ENCODE assay signal across 30 cellular contexts in genomic region chr1:223487514-223488259, GRCh38.
A peak's percentile ranks its signal among the peaks of the same experiment; 100 is the strongest.
DNase-seq lines count a peak whose midpoint lies in the region; ATAC-seq and TF ChIP-seq lines count a peak whose summit lies in the region.
"Had no signal": no experiment of that assay in that cellular context is flagged by ENCODE, and none has a peak within 500 bp of the region (broad histone marks: within the 10 kb centered on the region; RNA-seq: fewer than 3 reads in every experiment).

No MANE protein-coding gene starts in this region.

- ATAC-seq in HG03135 (IDR thresholded peaks at IDR 0.05; ENCODE audit: unreplicated experiment) (no peak), left ventricle myocardium superior (no peak)
- ATAC-seq: activated CD4-positive, CD25-positive, alpha-beta regulatory T cell treated with anti-CD3 and anti-CD28 coated beads, Interleukin-2, amount 50 U/mL, for 24 hours had no signal

- H3K9me3 Mint-ChIP-seq in neural progenitor cell = no peaks in the 10 kb centered on the region
- H3K9me3 Mint-ChIP-seq: CD4-positive, CD25-positive, alpha-beta regulatory T cell; HFFc6; T-helper 1 cell treated with Interleukin-12 subunit alpha and Interleukin-12 subunit beta and Interleukin-4 antibody, amounts not matched to agents 30 μg/mL and 1 μg/mL, for 36 hours had no signal

- no peaks in the 10 kb centered on the region for H3K36me3 Mint-ChIP-seq in neural progenitor cell
- H3K36me3 Mint-ChIP-seq: activated CD4-positive, alpha-beta memory T cell treated with anti-CD3 and anti-CD28 coated beads for 36 hours; CD4-positive, CD25-positive, alpha-beta regulatory T cell had no signal

- H3K36me3 ChIP-seq in neural progenitor cell = no peaks in the 10 kb centered on the region
- H3K36me3 ChIP-seq: right atrium auricular region, stomach, tibial artery had no signal

- H3K4me1 ChIP-seq in neural progenitor cell = peaks cover 8% of the 10 kb centered on the region
- H3K4me1 ChIP-seq: parathyroid adenoma, right atrium auricular region, stomach, tibial artery had no signal

- no peaks in the 10 kb centered on the region for H3K79me2 ChIP-seq in neural progenitor cell (ENCODE audit: low read depth)
- H3K79me2 ChIP-seq: parathyroid adenoma had no signal

- peaks cover 24% of the 10 kb centered on the region for H3K4me1 Mint-ChIP-seq in neural progenitor cell

- H2AFZ ChIP-seq in neural progenitor cell (replicated peaks) = peak overlapping the region; percentile 5
- H2AFZ ChIP-seq: parathyroid adenoma had no signal

- peaks cover 13% of the 10 kb centered on the region for H3K27me3 Mint-ChIP-seq in neural progenitor cell (ENCODE audit: insufficient read depth, low read depth)
- H3K27me3 Mint-ChIP-seq: activated CD4-positive, alpha-beta memory T cell treated with anti-CD3 and anti-CD28 coated beads for 36 hours had no signal

- no peaks in the 10 kb centered on the region for H3F3A ChIP-seq in neural progenitor cell (ENCODE audit: low read depth)

- intact Hi-C loops in left ventricle myocardium superior (cut with micrococcal nuclease) = no loop called here

- H3K4me3 Mint-ChIP-seq in neural progenitor cell = no peak overlapping the region
- H3K4me3 Mint-ChIP-seq: activated CD4-positive, alpha-beta memory T cell treated with anti-CD3 and anti-CD28 coated beads for 36 hours; CD4-positive, CD25-positive, alpha-beta regulatory T cell; HFFc6; T-helper 1 cell treated with Interleukin-12 subunit alpha and Interleukin-12 subunit beta and Interleukin-4 antibody, amounts not matched to agents 30 μg/mL and 1 μg/mL, for 36 hours had no signal

- H3K9ac ChIP-seq in neural progenitor cell = no peak overlapping the region
- H3K9ac ChIP-seq: parathyroid adenoma had no signal

- H4K20me1 ChIP-seq in neural progenitor cell (ENCODE audit: low read depth) = no peaks in the 10 kb centered on the region

- no peak overlapping the region for H3K27ac Mint-ChIP-seq in neural progenitor cell
- H3K27ac Mint-ChIP-seq: activated CD4-positive, alpha-beta memory T cell treated with anti-CD3 and anti-CD28 coated beads for 36 hours; HFFc6; T-helper 1 cell treated with Interleukin-12 subunit alpha and Interleukin-12 subunit beta and Interleukin-4 antibody, amounts not matched to agents 30 μg/mL and 1 μg/mL, for 36 hours had no signal

- H3K4me2 ChIP-seq in neural progenitor cell = no peak overlapping the region
- H3K4me2 ChIP-seq: smooth muscle cell had no signal

- DNase-seq in NCI-H1092 treated with DMSO at 0.1 percent for 48 hours (lab: John Stamatoyannopoulos, UW) (peak; percentile 19), NCI-H1092 (lab: John Stamatoyannopoulos, UW) (no peak), NCI-H2029 (lab: John Stamatoyannopoulos, UW) (peak; percentile 34), SW480 (ENCODE audit: low spot score) (peak; percentile 13), neural progenitor cell (ENCODE audit: low spot score) (peak; percentile 18), cerebellar cortex (ENCODE audit: low spot score) (no peak), left ventricle myocardium superior (no peak)
- DNase-seq: 8988T; activated CD4-positive, alpha-beta memory T cell treated with anti-CD3 and anti-CD28 coated beads for 36 hours; activated CD8-positive, alpha-beta memory T cell treated with anti-CD3 and anti-CD28 coated beads, Interleukin-2, amount 50 U/mL, for 48 hours; activated naive CD4-positive, alpha-beta T cell treated with anti-CD3 and anti-CD28 coated beads, Interleukin-2, amount 50 U/mL, for 16 hours; amygdala; CD4-positive, CD25-positive, alpha-beta regulatory T cell; GF-D8; HFFc6; NCI-H2081; NCI-H526; RPMI8226; stimulated activated CD4-positive, alpha-beta T cell treated with anti-CD3 and anti-CD28 coated beads, Interleukin-1b, Interleukin-23, amount 100 ng/mL, for 48 hours; stimulated activated CD8-positive, alpha-beta memory T cell treated with anti-CD3 and anti-CD28 coated beads, Interleukin-4, amount 100 ng/mL, for 48 hours; stomach; tibial artery had no signal

- no peak overlapping the region for H3K4me3 ChIP-seq in neural progenitor cell
- H3K4me3 ChIP-seq: right atrium auricular region, smooth muscle cell, stomach, tibial artery had no signal

- no peaks in the 10 kb centered on the region for H3K27me3 ChIP-seq in neural progenitor cell
- H3K27me3 ChIP-seq: right atrium auricular region had no signal

- H3K9me3 ChIP-seq in neural progenitor cell (ENCODE audit: low read depth) = no peaks in the 10 kb centered on the region
- H3K9me3 ChIP-seq: right atrium auricular region, stomach, tibial artery had no signal

- no peak for TF ChIP-seq CTCF in neural progenitor cell (IDR thresholded peaks at IDR 0.05)

- no peak overlapping the region for H3K27ac ChIP-seq in neural progenitor cell
- H3K27ac ChIP-seq: epithelial cell of prostate, HL-60, parathyroid adenoma, right atrium auricular region, stomach, tibial artery had no signal

Comparison
In these comparisons a context has a peak if more than half of its experiments do, and no peak if none do; other contexts are left out.
1. DNase-seq: peak in NCI-H1092 treated with DMSO at 0.1 percent for 48 hours (single experiment), NCI-H2029 (single experiment), SW480 (single experiment) and neural progenitor cell (single experiment); none in NCI-H1092 (single experiment), cerebellar cortex (single experiment) and left ventricle myocardium superior (single experiment).